21 cellular contexts compared by ENCODE assay signal in genomic region chr2:34353498-34354113, GRCh38.
"Had no signal": no experiment of that assay in that cellular context is flagged by ENCODE, and none has a peak within 500 bp of the region (broad histone marks: within the 10 kb centered on the region; RNA-seq: fewer than 3 reads in every experiment).

No MANE protein-coding gene starts in this region.

- H3K9me3 ChIP-seq: left lung, thoracic aorta had no signal

- H3K27me3 ChIP-seq: left lung had no signal

- H3K4me3 Mint-ChIP-seq: activated CD4-positive, alpha-beta T cell treated with anti-CD3 and anti-CD28 coated beads, Interleukin-2, amount 10 ng/mL, durations not matched to agents 24 days and 14 days; activated CD8-positive, alpha-beta T cell treated with anti-CD3 and anti-CD28 coated beads for 36 hours; activated naive CD8-positive, alpha-beta T cell treated with anti-CD3 and anti-CD28 coated beads, Interleukin-2, amount 10 ng/mL, durations not matched to agents 7 days and 5 days; activated T-cell treated with anti-CD3 and anti-CD28 coated beads, Interleukin-2, amount 50 U/mL, for 24 hours; naive thymus-derived CD4-positive, alpha-beta T cell had no signal

- H3K27ac ChIP-seq: left lung, thoracic aorta had no signal

- H3K4me3 ChIP-seq: left lung, smooth muscle cell, thoracic aorta had no signal

- H3K4me1 ChIP-seq: left lung had no signal

- DNase-seq: activated CD4-positive, alpha-beta T cell treated with anti-CD3 and anti-CD28 coated beads, Interleukin-2, amount 10 ng/mL, durations not matched to agents 24 days and 14 days; activated CD8-positive, alpha-beta T cell treated with anti-CD3 and anti-CD28 coated beads for 36 hours; activated naive CD4-positive, alpha-beta T cell treated with Interleukin-2 at 50 U/mL for 16 hours; activated naive CD8-positive, alpha-beta T cell treated with anti-CD3 and anti-CD28 coated beads, Interleukin-2, amount 10 ng/mL, durations not matched to agents 7 days and 5 days; activated T-cell treated with anti-CD3 and anti-CD28 coated beads, Interleukin-2, amount 50 U/mL, for 24 hours; amygdala; caudate nucleus; hippocampal formation; islet precursor cell; left lung; naive thymus-derived CD4-positive, alpha-beta T cell; stimulated activated CD4-positive, alpha-beta T cell treated with anti-CD3 and anti-CD28 coated beads, Interleukin-4, amount 100 ng/mL, for 1 hour; T-helper 1 cell; T-helper 9 cell had no signal

- H3K36me3 ChIP-seq: left lung, thoracic aorta had no signal

- ATAC-seq: activated CD8-positive, alpha-beta T cell treated with anti-CD3 and anti-CD28 coated beads for 36 hours; left lung; naive thymus-derived CD4-positive, alpha-beta T cell; sciatic nerve; SK-N-SH treated with all-trans-retinoic acid at 6 μM for 48 hours had no signal

- H3K9me3 Mint-ChIP-seq: activated CD8-positive, alpha-beta T cell treated with anti-CD3 and anti-CD28 coated beads for 36 hours had no signal

- H3K36me3 Mint-ChIP-seq: activated naive CD8-positive, alpha-beta T cell treated with anti-CD3 and anti-CD28 coated beads, Interleukin-2, amount 10 ng/mL, durations not matched to agents 7 days and 5 days; naive thymus-derived CD4-positive, alpha-beta T cell had no signal

- FAIRE-seq: colon, endothelial cell of umbilical vein had no signal

- H3K4me1 Mint-ChIP-seq: activated CD4-positive, alpha-beta T cell treated with anti-CD3 and anti-CD28 coated beads, Interleukin-2, amount 10 ng/mL, durations not matched to agents 24 days and 14 days; activated naive CD8-positive, alpha-beta T cell treated with anti-CD3 and anti-CD28 coated beads, Interleukin-2, amount 10 ng/mL, durations not matched to agents 7 days and 5 days; naive thymus-derived CD4-positive, alpha-beta T cell had no signal

- H3K27ac Mint-ChIP-seq: activated CD4-positive, alpha-beta T cell treated with anti-CD3 and anti-CD28 coated beads, Interleukin-2, amount 10 ng/mL, durations not matched to agents 24 days and 14 days; activated CD8-positive, alpha-beta T cell treated with anti-CD3 and anti-CD28 coated beads for 36 hours; activated naive CD8-positive, alpha-beta T cell treated with anti-CD3 and anti-CD28 coated beads, Interleukin-2, amount 10 ng/mL, durations not matched to agents 7 days and 5 days; activated T-cell treated with anti-CD3 and anti-CD28 coated beads, Interleukin-2, amount 50 U/mL, for 24 hours; activated T-helper 2 cell treated with anti-CD3 and anti-CD28 coated beads, Interferon-gamma antibody, Interleukin-2, Interleukin-4, amounts not matched to agents 10 μg/mL and 5 μg/mL and 100 μg/mL, durations not matched to agents 14 hours and 24 hours and 36 hours; naive thymus-derived CD4-positive, alpha-beta T cell had no signal

- H3K27me3 Mint-ChIP-seq: activated CD4-positive, alpha-beta T cell treated with anti-CD3 and anti-CD28 coated beads, Interleukin-2, amount 10 ng/mL, durations not matched to agents 24 days and 14 days; activated CD8-positive, alpha-beta T cell treated with anti-CD3 and anti-CD28 coated beads for 36 hours; activated naive CD8-positive, alpha-beta T cell treated with anti-CD3 and anti-CD28 coated beads, Interleukin-2, amount 10 ng/mL, durations not matched to agents 7 days and 5 days; activated T-cell treated with anti-CD3 and anti-CD28 coated beads, Interleukin-2, amount 50 U/mL, for 24 hours; naive thymus-derived CD4-positive, alpha-beta T cell had no signal
